ENCODE assay signal across 1 cellular context in genomic region chr17:28747046-28747691, GRCh38.
A peak's percentile ranks its signal among the peaks of the same experiment; 100 is the strongest.
TF ChIP-seq lines count a peak whose summit lies in the region.

No MANE protein-coding gene starts in this region.

TF ChIP-seq in HEK293, 187 proteins besides CTCF, POLR2A, EP300 and RAD21 (continued from another document):
- TF ChIP-seq ZNF513 (tag by site-specific recombination; IDR thresholded peaks at IDR 0.05) (no peak), SALL2 (tag by site-specific recombination; IDR thresholded peaks at IDR 0.05; ENCODE audit: borderline replicate concordance) (no peak), SP2 (tag by site-specific recombination; IDR thresholded peaks at IDR 0.05) (0 out of 2 replicates have a peak, but pooled peaks have one; percentile 4), ZNF366 (tag by site-specific recombination; conservative IDR thresholded peaks at IDR 0.05) (no peak), SCRT1 (tag by site-specific recombination; IDR thresholded peaks at IDR 0.05; ENCODE audit: borderline replicate concordance) (no peak), ZNF2 (tag by site-specific recombination; IDR thresholded peaks at IDR 0.05) (no peak)
- TF ChIP-seq, protein P1, sequence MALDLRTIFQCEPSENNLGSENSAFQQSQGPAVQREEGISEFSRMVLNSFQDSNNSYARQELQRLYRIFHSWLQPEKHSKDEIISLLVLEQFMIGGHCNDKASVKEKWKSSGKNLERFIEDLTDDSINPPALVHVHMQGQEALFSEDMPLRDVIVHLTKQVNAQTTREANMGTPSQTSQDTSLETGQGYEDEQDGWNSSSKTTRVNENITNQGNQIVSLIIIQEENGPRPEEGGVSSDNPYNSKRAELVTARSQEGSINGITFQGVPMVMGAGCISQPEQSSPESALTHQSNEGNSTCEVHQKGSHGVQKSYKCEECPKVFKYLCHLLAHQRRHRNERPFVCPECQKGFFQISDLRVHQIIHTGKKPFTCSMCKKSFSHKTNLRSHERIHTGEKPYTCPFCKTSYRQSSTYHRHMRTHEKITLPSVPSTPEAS (tag by site-specific recombination; IDR thresholded peaks at IDR 0.05): no peak
- TF ChIP-seq, protein P2, sequence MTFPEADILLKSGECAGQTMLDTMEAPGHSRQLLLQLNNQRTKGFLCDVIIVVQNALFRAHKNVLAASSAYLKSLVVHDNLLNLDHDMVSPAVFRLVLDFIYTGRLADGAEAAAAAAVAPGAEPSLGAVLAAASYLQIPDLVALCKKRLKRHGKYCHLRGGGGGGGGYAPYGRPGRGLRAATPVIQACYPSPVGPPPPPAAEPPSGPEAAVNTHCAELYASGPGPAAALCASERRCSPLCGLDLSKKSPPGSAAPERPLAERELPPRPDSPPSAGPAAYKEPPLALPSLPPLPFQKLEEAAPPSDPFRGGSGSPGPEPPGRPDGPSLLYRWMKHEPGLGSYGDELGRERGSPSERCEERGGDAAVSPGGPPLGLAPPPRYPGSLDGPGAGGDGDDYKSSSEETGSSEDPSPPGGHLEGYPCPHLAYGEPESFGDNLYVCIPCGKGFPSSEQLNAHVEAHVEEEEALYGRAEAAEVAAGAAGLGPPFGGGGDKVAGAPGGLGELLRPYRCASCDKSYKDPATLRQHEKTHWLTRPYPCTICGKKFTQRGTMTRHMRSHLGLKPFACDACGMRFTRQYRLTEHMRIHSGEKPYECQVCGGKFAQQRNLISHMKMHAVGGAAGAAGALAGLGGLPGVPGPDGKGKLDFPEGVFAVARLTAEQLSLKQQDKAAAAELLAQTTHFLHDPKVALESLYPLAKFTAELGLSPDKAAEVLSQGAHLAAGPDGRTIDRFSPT (tag by site-specific recombination; IDR thresholded peaks at IDR 0.05): peak; percentile 62
